ENCODE assay signal across 1 cellular context in the genomic region with DNA sequence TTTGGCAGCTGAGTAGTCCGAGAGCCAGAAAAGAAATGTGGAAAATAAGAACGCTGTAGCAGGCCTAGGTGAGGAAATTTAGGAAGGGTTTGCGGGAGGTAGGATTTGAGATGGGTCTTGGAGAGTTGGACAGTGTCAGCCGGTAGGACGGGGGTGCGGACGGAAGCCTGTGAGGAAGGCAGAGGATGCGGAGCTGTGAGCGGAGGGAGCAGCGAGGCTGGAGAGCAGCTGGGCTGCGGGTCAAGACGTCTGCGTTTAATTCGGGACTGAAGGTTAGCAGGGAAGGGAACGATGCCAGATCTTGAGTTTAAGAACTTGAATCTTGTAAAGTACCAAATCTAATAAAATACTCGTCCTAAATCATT.
TF ChIP-seq lines count a peak whose summit lies in the region.

No MANE protein-coding gene starts in this region.

TF ChIP-seq in IMR-90, 13 proteins besides CTCF, POLR2A, EP300 and RAD21 (continued from another document):
- TF ChIP-seq, protein P1, sequence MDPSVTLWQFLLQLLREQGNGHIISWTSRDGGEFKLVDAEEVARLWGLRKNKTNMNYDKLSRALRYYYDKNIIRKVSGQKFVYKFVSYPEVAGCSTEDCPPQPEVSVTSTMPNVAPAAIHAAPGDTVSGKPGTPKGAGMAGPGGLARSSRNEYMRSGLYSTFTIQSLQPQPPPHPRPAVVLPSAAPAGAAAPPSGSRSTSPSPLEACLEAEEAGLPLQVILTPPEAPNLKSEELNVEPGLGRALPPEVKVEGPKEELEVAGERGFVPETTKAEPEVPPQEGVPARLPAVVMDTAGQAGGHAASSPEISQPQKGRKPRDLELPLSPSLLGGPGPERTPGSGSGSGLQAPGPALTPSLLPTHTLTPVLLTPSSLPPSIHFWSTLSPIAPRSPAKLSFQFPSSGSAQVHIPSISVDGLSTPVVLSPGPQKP (IDR thresholded peaks at IDR 0.05; ENCODE audit: borderline replicate concordance, low read depth, low read length), result no peak
